In genomic region chr11:16047073-16047472, GRCh38 we compare ENCODE assay signal across 27 cellular contexts.
DNase-seq lines count a peak whose midpoint lies in the region; ATAC-seq and TF ChIP-seq lines count a peak whose summit lies in the region.
"Had no signal": no experiment of that assay in that cellular context is flagged by ENCODE, and none has a peak within 500 bp of the region (broad histone marks: within the 10 kb centered on the region; RNA-seq: fewer than 3 reads in every experiment).

No MANE protein-coding gene starts in this region.

- H3K9me2 ChIP-seq in GM23338 (ENCODE audit: insufficient read depth), result no peaks in the 10 kb centered on the region

- H3K36me3 ChIP-seq in GM23338 (ENCODE audit: insufficient read depth), result no peaks in the 10 kb centered on the region
- H3K36me3 ChIP-seq: BLaER1 treated with 17β-estradiol and CSF1 and Interleukin-3, amounts not matched to agents 10 nM and 100 nM had no signal

- H3K4me2 ChIP-seq in GM23338, result peak overlapping the region; percentile 64
- H3K4me2 ChIP-seq: BLaER1 treated with 17β-estradiol and CSF1 and Interleukin-3, amounts not matched to agents 10 nM and 100 nM had no signal

- no peaks in the 10 kb centered on the region for H3F3A ChIP-seq in GM23338 (replicated peaks; ENCODE audit: low read depth)

- POLR2A ChIA-PET in WTC11 (lab: Charles Lee), result no interaction called here

- TF ChIP-seq CTCF in GM23338 (conservative IDR thresholded peaks at IDR 0.05; ENCODE audit: low read depth in 2 of 2) (no peak), WTC11 (IDR thresholded peaks at IDR 0.05) (no peak), fibroblast of pulmonary artery (IDR thresholded peaks at IDR 0.05; ENCODE audit: low read length, missing control alignments) (no peak)

- no peak overlapping the region; the same call in 1 of the 2 replicates for H3K4me3 ChIP-seq in GM23338
- no peak overlapping the region for H3K4me3 ChIP-seq in fibroblast of pulmonary artery (replicated peaks; ENCODE audit: low read depth, low read length)
- H3K4me3 ChIP-seq: BLaER1 treated with 17β-estradiol and CSF1 and Interleukin-3, amounts not matched to agents 10 nM and 100 nM; GM23248 had no signal

- H3K79me2 ChIP-seq in GM23338 (replicated peaks; ENCODE audit: insufficient read depth), result no peaks in the 10 kb centered on the region

- H3K9me3 Mint-ChIP-seq in GM23338 (no peaks in the 10 kb centered on the region), WTC11 (no peaks in the 10 kb centered on the region)
- H3K9me3 Mint-ChIP-seq: CD4-positive, alpha-beta T cell had no signal

- H3K4me1 ChIP-seq in GM23338 (ENCODE audit: insufficient read depth), result peaks cover 30% of the 10 kb centered on the region
- H3K4me1 ChIP-seq: Caco-2 had no signal

- H3K36me3 Mint-ChIP-seq in GM23338 (ENCODE audit: low read depth) (no peaks in the 10 kb centered on the region), WTC11 (no peaks in the 10 kb centered on the region)
- H3K36me3 Mint-ChIP-seq: T-cell had no signal

- H3K27me3 ChIP-seq in GM23338 (ENCODE audit: insufficient read depth), result no peaks in the 10 kb centered on the region
- H3K27me3 ChIP-seq: BLaER1 treated with 17β-estradiol and CSF1 and Interleukin-3, amounts not matched to agents 10 nM and 100 nM had no signal

- H3K27ac Mint-ChIP-seq in GM23338 (no peak overlapping the region), WTC11 (no peak overlapping the region)
- H3K27ac Mint-ChIP-seq: CD4-positive, alpha-beta T cell; T-cell had no signal

- no peaks in the 10 kb centered on the region for H4K20me1 ChIP-seq in GM23338 (replicated peaks; ENCODE audit: insufficient read depth)
- H4K20me1 ChIP-seq: BLaER1 treated with 17β-estradiol and CSF1 and Interleukin-3, amounts not matched to agents 10 nM and 100 nM had no signal

- H3K27ac ChIP-seq in GM23338 (ENCODE audit: low read depth), result no peak overlapping the region
- H3K27ac ChIP-seq: BLaER1 treated with 17β-estradiol and CSF1 and Interleukin-3, amounts not matched to agents 10 nM and 100 nM; GM23248; RWPE1 had no signal

- CTCF ChIA-PET in WTC11 (lab: Charles Lee), result no interaction called here

- H3K4me1 Mint-ChIP-seq in GM23338 (peaks cover 35% of the 10 kb centered on the region), WTC11 (peaks cover 29% of the 10 kb centered on the region)
- H3K4me1 Mint-ChIP-seq: T-cell had no signal

- H2AFZ ChIP-seq in GM23338, result no peak overlapping the region
- H2AFZ ChIP-seq: GM23248 had no signal

- peak overlapping the region; percentile 10; the same call in 1 of the 3 replicates for H3K4me3 Mint-ChIP-seq in GM23338
- H3K4me3 Mint-ChIP-seq in WTC11, result no peak overlapping the region
- H3K4me3 Mint-ChIP-seq: CD4-positive, alpha-beta T cell; T-cell had no signal

- peak; percentile 81 for ATAC-seq in GM23338
- ATAC-seq in WTC11, result peak; percentile 62
- no peak for ATAC-seq in HG02623 (IDR thresholded peaks at IDR 0.05; ENCODE audit: unreplicated experiment)
- ATAC-seq: HepG2, Panc1, T-cell had no signal

- DNase-seq in GM23338 (ENCODE audit: low spot score), result peak; percentile 56
- peak; percentile 23 for DNase-seq in WTC11 (ENCODE audit: low spot score)
- peak; percentile 4 for DNase-seq in fibroblast of pulmonary artery (ENCODE audit: low read depth)
- DNase-seq in iPS-NIHi11 (ENCODE audit: low spot score), result peak; percentile 21
- no peak for DNase-seq in NCI-H2081 (lab: John Stamatoyannopoulos, UW)
- DNase-seq in GDM1 (lab: John Stamatoyannopoulos, UW), result no peak
- no peak for DNase-seq in activated CD4-positive, alpha-beta T cell treated with anti-CD3 and anti-CD28 coated beads, Interleukin-2, amount 50 U/mL, for 48 hours
- DNase-seq: Caco-2; CD4-positive, alpha-beta T cell; DMS79 treated with DMSO at 0.1 percent for 48 hours; GM23248; HCEC 1CT; MV-4-11; NCI-H1105; NCI-H1436 treated with DMSO at 0.1 percent for 48 hours; NCI-H1930; NCI-H446; NCI-H526; NCI-H82; NK-92 treated with Interleukin-12 subunit alpha and Interleukin-12 subunit beta, amount 100 ng/mL, for 24 hours; SHP77; T-cell had no signal

- H3K27me3 Mint-ChIP-seq in GM23338 (ENCODE audit: insufficient read depth, low read depth, poor library complexity) (no peaks in the 10 kb centered on the region), WTC11 (ENCODE audit: low read depth) (no peaks in the 10 kb centered on the region)
- H3K27me3 Mint-ChIP-seq: CD4-positive, alpha-beta T cell; T-cell had no signal

TF ChIP-seq in GM23338, 12 proteins besides CTCF, POLR2A, EP300 and RAD21 (continues in another document):
- no peak for TF ChIP-seq ETS1 (IDR thresholded peaks at IDR 0.05)

TF ChIP-seq in WTC11, 78 proteins besides CTCF, POLR2A, EP300 and RAD21:
- TF ChIP-seq ZMAT4 (CRISPR knock-in tag; IDR thresholded peaks at IDR 0.05) (no peak), ESRRA (CRISPR knock-in tag; IDR thresholded peaks at IDR 0.05; ENCODE audit: borderline replicate concordance) (no peak), SOX15 (CRISPR knock-in tag; IDR thresholded peaks at IDR 0.05) (no peak)

Comparison
In these comparisons a context has a peak if more than half of its experiments do, and no peak if none do; other contexts are left out.
1. DNase-seq: peak in GM23338 (single experiment), WTC11 (single experiment), fibroblast of pulmonary artery (single experiment) and iPS-NIHi11 (single experiment); none in NCI-H2081 (0 of 2), GDM1 (single experiment) and activated CD4-positive, alpha-beta T cell treated with anti-CD3 and anti-CD28 coated beads, Interleukin-2, amount 50 U/mL, for 48 hours (0 of 2).